In the genomic region with DNA sequence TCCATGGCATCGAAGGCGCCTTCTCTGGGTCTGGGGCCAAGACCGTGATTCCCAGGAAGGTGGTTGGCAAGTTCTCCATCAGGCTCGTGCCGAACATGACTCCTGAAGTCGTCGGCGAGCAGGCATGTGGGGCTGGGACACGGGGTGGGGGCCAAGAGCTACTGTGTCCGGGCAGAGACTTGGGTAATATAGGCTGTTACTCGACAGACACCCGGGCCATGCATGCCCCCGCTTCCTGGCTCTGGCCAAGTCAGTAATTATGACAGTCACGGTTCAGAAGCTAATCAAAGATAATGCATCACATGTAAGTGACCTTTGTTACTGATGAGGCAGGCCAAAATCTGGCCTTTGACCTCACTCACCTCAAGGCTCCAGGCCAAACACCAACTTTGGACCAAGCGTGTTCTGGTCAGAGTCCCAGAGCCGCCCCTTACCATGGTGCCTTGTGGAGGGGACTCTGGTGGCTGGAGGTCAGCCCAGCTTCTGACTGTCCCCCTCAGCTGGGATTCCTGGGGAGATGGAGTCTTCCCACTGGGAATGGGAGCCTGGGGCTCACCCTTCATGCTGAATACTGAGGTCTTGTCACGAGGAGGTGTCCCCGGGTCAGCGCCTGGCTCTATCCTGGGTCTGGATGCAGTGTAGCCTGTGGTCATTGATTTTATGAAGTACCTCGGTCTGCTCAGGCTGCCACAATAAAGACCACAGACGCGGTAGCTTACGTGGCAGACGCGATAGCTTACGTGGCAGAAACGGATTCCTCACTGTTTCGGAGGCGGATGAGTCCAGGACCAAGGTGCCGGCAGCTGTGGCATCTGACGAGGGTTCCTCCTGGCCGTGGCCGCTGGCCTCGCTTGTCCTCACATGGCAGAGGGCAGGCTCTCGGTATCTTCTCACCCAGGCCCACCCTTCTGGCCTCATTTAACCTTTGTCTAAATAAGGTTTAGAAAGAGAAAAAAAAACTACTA, we compare ENCODE assay signal across 2 cellular contexts.
TF ChIP-seq lines count a peak whose summit lies in the region.

No MANE protein-coding gene starts in this region.

TF ChIP-seq in liver, 16 proteins besides CTCF, POLR2A, EP300 and RAD21:
- TF ChIP-seq FOXA2 (IDR thresholded peaks at IDR 0.05) (no peak), FOXA1 (IDR thresholded peaks at IDR 0.05) (no peak), JUND (IDR thresholded peaks at IDR 0.05) (no peak), SP1 (IDR thresholded peaks at IDR 0.05) (peak; percentile 57), NR2F2 (IDR thresholded peaks at IDR 0.05) (peak; percentile 76), GABPA (IDR thresholded peaks at IDR 0.05 in 1 of 2, conservative IDR thresholded peaks at IDR 0.05 in 1 of 2) (no peak), HNF4A (conservative IDR thresholded peaks at IDR 0.05) (peak; percentile 84 to 88), RXRA (IDR thresholded peaks at IDR 0.05) (peak; percentile 67 to 75), YY1 (IDR thresholded peaks at IDR 0.05) (no peak), EGR1 (IDR thresholded peaks at IDR 0.05; ENCODE audit: low read depth in 2 of 2) (no peak), TAF1 (conservative IDR thresholded peaks at IDR 0.05) (no peak), HNF4G (IDR thresholded peaks at IDR 0.05) (peak; percentile 72)
- TF ChIP-seq, protein P1, sequence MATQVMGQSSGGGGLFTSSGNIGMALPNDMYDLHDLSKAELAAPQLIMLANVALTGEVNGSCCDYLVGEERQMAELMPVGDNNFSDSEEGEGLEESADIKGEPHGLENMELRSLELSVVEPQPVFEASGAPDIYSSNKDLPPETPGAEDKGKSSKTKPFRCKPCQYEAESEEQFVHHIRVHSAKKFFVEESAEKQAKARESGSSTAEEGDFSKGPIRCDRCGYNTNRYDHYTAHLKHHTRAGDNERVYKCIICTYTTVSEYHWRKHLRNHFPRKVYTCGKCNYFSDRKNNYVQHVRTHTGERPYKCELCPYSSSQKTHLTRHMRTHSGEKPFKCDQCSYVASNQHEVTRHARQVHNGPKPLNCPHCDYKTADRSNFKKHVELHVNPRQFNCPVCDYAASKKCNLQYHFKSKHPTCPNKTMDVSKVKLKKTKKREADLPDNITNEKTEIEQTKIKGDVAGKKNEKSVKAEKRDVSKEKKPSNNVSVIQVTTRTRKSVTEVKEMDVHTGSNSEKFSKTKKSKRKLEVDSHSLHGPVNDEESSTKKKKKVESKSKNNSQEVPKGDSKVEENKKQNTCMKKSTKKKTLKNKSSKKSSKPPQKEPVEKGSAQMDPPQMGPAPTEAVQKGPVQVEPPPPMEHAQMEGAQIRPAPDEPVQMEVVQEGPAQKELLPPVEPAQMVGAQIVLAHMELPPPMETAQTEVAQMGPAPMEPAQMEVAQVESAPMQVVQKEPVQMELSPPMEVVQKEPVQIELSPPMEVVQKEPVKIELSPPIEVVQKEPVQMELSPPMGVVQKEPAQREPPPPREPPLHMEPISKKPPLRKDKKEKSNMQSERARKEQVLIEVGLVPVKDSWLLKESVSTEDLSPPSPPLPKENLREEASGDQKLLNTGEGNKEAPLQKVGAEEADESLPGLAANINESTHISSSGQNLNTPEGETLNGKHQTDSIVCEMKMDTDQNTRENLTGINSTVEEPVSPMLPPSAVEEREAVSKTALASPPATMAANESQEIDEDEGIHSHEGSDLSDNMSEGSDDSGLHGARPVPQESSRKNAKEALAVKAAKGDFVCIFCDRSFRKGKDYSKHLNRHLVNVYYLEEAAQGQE (IDR thresholded peaks at IDR 0.05), result no peak
- TF ChIP-seq, protein P2, sequence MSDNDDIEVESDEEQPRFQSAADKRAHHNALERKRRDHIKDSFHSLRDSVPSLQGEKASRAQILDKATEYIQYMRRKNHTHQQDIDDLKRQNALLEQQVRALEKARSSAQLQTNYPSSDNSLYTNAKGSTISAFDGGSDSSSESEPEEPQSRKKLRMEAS (IDR thresholded peaks at IDR 0.05), result no peak
- TF ChIP-seq, protein P3, sequence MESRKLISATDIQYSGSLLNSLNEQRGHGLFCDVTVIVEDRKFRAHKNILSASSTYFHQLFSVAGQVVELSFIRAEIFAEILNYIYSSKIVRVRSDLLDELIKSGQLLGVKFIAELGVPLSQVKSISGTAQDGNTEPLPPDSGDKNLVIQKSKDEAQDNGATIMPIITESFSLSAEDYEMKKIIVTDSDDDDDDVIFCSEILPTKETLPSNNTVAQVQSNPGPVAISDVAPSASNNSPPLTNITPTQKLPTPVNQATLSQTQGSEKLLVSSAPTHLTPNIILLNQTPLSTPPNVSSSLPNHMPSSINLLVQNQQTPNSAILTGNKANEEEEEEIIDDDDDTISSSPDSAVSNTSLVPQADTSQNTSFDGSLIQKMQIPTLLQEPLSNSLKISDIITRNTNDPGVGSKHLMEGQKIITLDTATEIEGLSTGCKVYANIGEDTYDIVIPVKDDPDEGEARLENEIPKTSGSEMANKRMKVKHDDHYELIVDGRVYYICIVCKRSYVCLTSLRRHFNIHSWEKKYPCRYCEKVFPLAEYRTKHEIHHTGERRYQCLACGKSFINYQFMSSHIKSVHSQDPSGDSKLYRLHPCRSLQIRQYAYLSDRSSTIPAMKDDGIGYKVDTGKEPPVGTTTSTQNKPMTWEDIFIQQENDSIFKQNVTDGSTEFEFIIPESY (IDR thresholded peaks at IDR 0.05), result no peak
- TF ChIP-seq, protein P4, sequence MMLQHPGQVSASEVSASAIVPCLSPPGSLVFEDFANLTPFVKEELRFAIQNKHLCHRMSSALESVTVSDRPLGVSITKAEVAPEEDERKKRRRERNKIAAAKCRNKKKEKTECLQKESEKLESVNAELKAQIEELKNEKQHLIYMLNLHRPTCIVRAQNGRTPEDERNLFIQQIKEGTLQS (IDR thresholded peaks at IDR 0.05), result no peak

TF ChIP-seq in HepG2, 621 proteins besides CTCF, POLR2A, EP300 and RAD21:
- TF ChIP-seq, protein P5, sequence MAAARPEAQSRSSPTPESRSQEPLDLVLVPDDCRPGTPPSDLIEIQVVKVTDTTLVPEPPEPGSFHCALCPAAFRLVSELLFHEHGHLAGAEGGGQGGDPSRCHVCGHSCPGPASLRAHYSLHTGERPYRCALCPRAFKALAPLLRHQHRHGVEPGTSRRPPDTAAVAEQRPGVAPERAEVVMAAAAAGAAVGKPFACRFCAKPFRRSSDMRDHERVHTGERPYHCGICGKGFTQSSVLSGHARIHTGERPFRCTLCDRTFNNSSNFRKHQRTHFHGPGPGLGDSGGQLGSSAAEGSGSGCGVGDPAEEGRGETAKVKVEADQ (CRISPR knock-in tag; IDR thresholded peaks at IDR 0.05; ENCODE audit: borderline replicate concordance), result no peak
- no peak for TF ChIP-seq SP5 (CRISPR knock-in tag; IDR thresholded peaks at IDR 0.05; ENCODE audit: borderline replicate concordance, low read depth)
- no peak for TF ChIP-seq HNRNPK (IDR thresholded peaks at IDR 0.05; ENCODE audit: low read depth, low read length, poor library complexity, severe bottlenecking)
- TF ChIP-seq ZBTB7A (CRISPR knock-in tag; IDR thresholded peaks at IDR 0.05), result no peak
- TF ChIP-seq, protein P6, sequence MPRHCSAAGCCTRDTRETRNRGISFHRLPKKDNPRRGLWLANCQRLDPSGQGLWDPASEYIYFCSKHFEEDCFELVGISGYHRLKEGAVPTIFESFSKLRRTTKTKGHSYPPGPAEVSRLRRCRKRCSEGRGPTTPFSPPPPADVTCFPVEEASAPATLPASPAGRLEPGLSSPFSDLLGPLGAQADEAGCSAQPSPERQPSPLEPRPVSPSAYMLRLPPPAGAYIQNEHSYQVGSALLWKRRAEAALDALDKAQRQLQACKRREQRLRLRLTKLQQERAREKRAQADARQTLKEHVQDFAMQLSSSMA (CRISPR knock-in tag; IDR thresholded peaks at IDR 0.05), result no peak
- no peak for TF ChIP-seq IRX3 (CRISPR knock-in tag; IDR thresholded peaks at IDR 0.05; ENCODE audit: borderline replicate concordance, low read depth)
- no peak for TF ChIP-seq ZNF282 (IDR thresholded peaks at IDR 0.05; ENCODE audit: partially characterized antibody)
